Comparison of ENCODE assay signal across 19 cellular contexts in the genomic region with DNA sequence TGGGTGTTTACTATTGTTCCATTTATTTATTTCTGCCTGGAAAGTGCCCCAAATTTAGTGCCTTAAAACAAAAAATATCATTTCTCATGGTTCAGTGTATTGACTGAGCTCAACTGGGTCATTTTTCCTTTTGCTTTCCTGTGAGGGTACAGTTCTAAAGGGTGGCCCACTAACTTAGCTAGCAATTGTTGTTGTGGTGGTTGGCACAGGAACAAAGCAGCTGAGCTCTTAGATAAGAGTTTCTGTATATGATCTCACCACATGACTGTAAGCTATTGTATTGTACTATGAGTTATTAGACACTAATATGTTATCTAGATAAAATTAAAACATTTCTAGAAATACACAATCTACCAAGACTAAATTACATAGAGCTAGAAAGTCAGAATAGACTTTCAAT.
"Had no signal": no experiment of that assay in that cellular context is flagged by ENCODE, and none has a peak within 500 bp of the region (broad histone marks: within the 10 kb centered on the region; RNA-seq: fewer than 3 reads in every experiment).

No MANE protein-coding gene starts in this region.

- H3K4me1 Mint-ChIP-seq: activated CD4-positive, alpha-beta T cell treated with anti-CD3 and anti-CD28 coated beads, Interleukin-2, amount 10 ng/mL, durations not matched to agents 24 days and 14 days had no signal

- H3K9me3 ChIP-seq: ascending aorta, upper lobe of right lung had no signal

- H3K27ac Mint-ChIP-seq: activated CD4-positive, alpha-beta T cell treated with anti-CD3 and anti-CD28 coated beads, Interleukin-2, amount 10 ng/mL, durations not matched to agents 24 days and 14 days; activated CD8-positive, alpha-beta T cell treated with anti-CD3 and anti-CD28 coated beads, Interleukin-2, amount 10 ng/mL, durations not matched to agents 7 days and 5 days; activated naive CD4-positive, alpha-beta T cell treated with anti-CD3 and anti-CD28 coated beads for 36 hours; progenitor cell of endocrine pancreas had no signal

- H3K4me3 ChIP-seq: ascending aorta, upper lobe of right lung had no signal

- H3K36me3 ChIP-seq: ascending aorta, upper lobe of right lung had no signal

- H3K4me1 ChIP-seq: ascending aorta, foreskin keratinocyte, upper lobe of right lung had no signal

- H3K4me3 Mint-ChIP-seq: activated CD4-positive, alpha-beta T cell treated with anti-CD3 and anti-CD28 coated beads, Interleukin-2, amount 10 ng/mL, durations not matched to agents 24 days and 14 days; activated CD8-positive, alpha-beta T cell treated with anti-CD3 and anti-CD28 coated beads, Interleukin-2, amount 10 ng/mL, durations not matched to agents 7 days and 5 days; activated naive CD4-positive, alpha-beta T cell treated with anti-CD3 and anti-CD28 coated beads for 36 hours; activated T-cell treated with anti-CD3 and anti-CD28 coated beads, Interleukin-2, amount 50 U/mL, for 4 hours had no signal

- H3K9me3 Mint-ChIP-seq: activated CD4-positive, alpha-beta T cell treated with anti-CD3 and anti-CD28 coated beads, Interleukin-2, amount 10 ng/mL, durations not matched to agents 24 days and 14 days had no signal

- H3K27me3 ChIP-seq: ascending aorta, foreskin keratinocyte, upper lobe of right lung had no signal

- FAIRE-seq: bronchial epithelial cell, keratinocyte, TTC549 had no signal

- H3K27ac ChIP-seq: ascending aorta, foreskin keratinocyte, upper lobe of right lung had no signal

- H3K27me3 Mint-ChIP-seq: activated CD4-positive, alpha-beta T cell treated with anti-CD3 and anti-CD28 coated beads, Interleukin-2, amount 10 ng/mL, durations not matched to agents 24 days and 14 days; progenitor cell of endocrine pancreas had no signal

- DNase-seq: activated CD4-positive, alpha-beta T cell treated with anti-CD3 and anti-CD28 coated beads, Interleukin-2, amount 10 ng/mL, durations not matched to agents 24 days and 14 days; activated CD8-positive, alpha-beta T cell treated with anti-CD3 and anti-CD28 coated beads, Interleukin-2, amount 10 ng/mL, durations not matched to agents 7 days and 5 days; activated naive CD4-positive, alpha-beta T cell treated with anti-CD3 and anti-CD28 coated beads for 36 hours; activated T-cell treated with anti-CD3 and anti-CD28 coated beads, Interleukin-2, amount 50 U/mL, for 4 hours; cerebellar nuclear complex; cortex of kidney; effector CD4-positive, alpha-beta T cell; foreskin keratinocyte; stimulated activated CD4-positive, alpha-beta T cell treated with anti-CD3 and anti-CD28 coated beads, Interleukin-12 subunit alpha, Interleukin-12 subunit beta, amount 100 ng/mL, for 4 hours; stimulated activated CD4-positive, alpha-beta T cell treated with anti-CD3 and anti-CD28 coated beads, Interleukin-1b, Interleukin-23, amount 100 ng/mL, for 48 hours; stimulated activated CD8-positive, alpha-beta memory T cell treated with anti-CD3 and anti-CD28 coated beads, Interleukin-4, amount 100 ng/mL, for 48 hours; stimulated activated naive CD4-positive, alpha-beta T cell; T-helper 2 cell; upper lobe of right lung had no signal
